Comparison of ENCODE assay signal across 23 cellular contexts in genomic region chr13:49410477-49410876, GRCh38. TPM values are rescaled to one million over a fixed set of nuclear protein-coding genes. Genes with fewer than 3 reads are reported as not detected.
DNase-seq lines count a peak whose midpoint lies in the region; ATAC-seq, FAIRE-seq and TF ChIP-seq lines count a peak whose summit lies in the region.
"Had no signal": no experiment of that assay in that cellular context is flagged by ENCODE, and none has a peak within 500 bp of the region (broad histone marks: within the 10 kb centered on the region; RNA-seq: fewer than 3 reads in every experiment).

No MANE protein-coding gene starts in this region.

- H3K36me3 ChIP-seq in MM.1S (replicated peaks; ENCODE audit: insufficient read depth, low read length) (no peaks in the 10 kb centered on the region), kidney (ENCODE audit: control insufficient read depth in 1 of 2, insufficient read depth in 2 of 2, low read length in 2 of 2) (no peaks in the 10 kb centered on the region), pancreas (no peaks in the 10 kb centered on the region)

- no peaks in the 10 kb centered on the region for H3K79me2 ChIP-seq in MM.1S (ENCODE audit: low read length)

- peak overlapping the region; percentile 22; the same call in 1 of the 2 replicates for H3K4me2 ChIP-seq in MM.1S (ENCODE audit: low read depth, low read length)

- H3K4me1 ChIP-seq in MM.1S (ENCODE audit: low read length) (0 out of 2 replicates have a peak, but pooled peaks cover 5% of the 10 kb centered on the region), kidney (ENCODE audit: control insufficient read depth in 1 of 2, insufficient read depth in 1 of 2, low read depth in 1 of 2, low read length in 2 of 2) (no peaks in the 10 kb centered on the region), pancreas (no peaks in the 10 kb centered on the region)
- H3K4me1 ChIP-seq: Caco-2 had no signal

- TF ChIP-seq CTCF in GM13976 (IDR thresholded peaks at IDR 0.05; ENCODE audit: borderline replicate concordance, control extremely low read depth, extremely low read depth, insufficient read depth, missing control alignments) (no peak), MM.1S (IDR thresholded peaks at IDR 0.05; ENCODE audit: low read length) (no peak), kidney (IDR thresholded peaks at IDR 0.05; ENCODE audit: borderline replicate concordance, extremely low read depth, insufficient read depth) (no peak), pancreas (IDR thresholded peaks at IDR 0.05) (no peak)

- no peaks in the 10 kb centered on the region for H3F3A ChIP-seq in MM.1S (ENCODE audit: insufficient read depth, low read length)

- no peak for ATAC-seq in pancreas
- ATAC-seq: CD8-positive, alpha-beta T cell; HCT116; Panc1; T-cell had no signal

- H3K4me3 ChIP-seq in MM.1S (ENCODE audit: low read length): no peak overlapping the region
- no peak overlapping the region for H3K4me3 ChIP-seq in kidney (ENCODE audit: low read length in 2 of 2)
- H3K4me3 ChIP-seq in pancreas: no peak overlapping the region

- peak; percentile 52 for FAIRE-seq in kidney (lab: Jason Lieb, UNC)
- FAIRE-seq in pancreas (lab: Jason Lieb, UNC): no peak

- no peak overlapping the region for H2AFZ ChIP-seq in MM.1S (ENCODE audit: low read length)

- intact Hi-C loops in kidney (cut with DNase I): no loop called here
- intact Hi-C loops in pancreas (cut with DNase I): no loop called here

- no peaks in the 10 kb centered on the region for H3K9me2 ChIP-seq in MM.1S (replicated peaks; ENCODE audit: insufficient read depth, low read length)

- H3K9ac ChIP-seq in MM.1S (ENCODE audit: low read length) (no peak overlapping the region), kidney (ENCODE audit: low read length in 2 of 2) (no peak overlapping the region)

- no peak overlapping the region for H3K27ac ChIP-seq in MM.1S (ENCODE audit: low read length)
- no peak overlapping the region for H3K27ac ChIP-seq in kidney (ENCODE audit: low read depth in 2 of 2, low read length in 2 of 2)
- H3K27ac ChIP-seq in pancreas: no peak overlapping the region
- H3K27ac ChIP-seq: C4-2B, RWPE1 had no signal

- H3K9me3 ChIP-seq in MM.1S (replicated peaks; ENCODE audit: insufficient read depth, low read length) (no peaks in the 10 kb centered on the region), kidney (ENCODE audit: control insufficient read depth in 1 of 2, low read length in 2 of 2) (no peaks in the 10 kb centered on the region), pancreas (no peaks in the 10 kb centered on the region)
- H3K9me3 ChIP-seq: Caco-2 had no signal

- no peaks in the 10 kb centered on the region for H4K20me1 ChIP-seq in MM.1S (ENCODE audit: insufficient read depth, low read length)

- H3K27me3 ChIP-seq in MM.1S (replicated peaks; ENCODE audit: insufficient read depth, low read length): no peaks in the 10 kb centered on the region
- H3K27me3 ChIP-seq in pancreas: no peaks in the 10 kb centered on the region

- in situ Hi-C loops in GM13976 (cut with MboI; ENCODE audit: low sequenced_read_pairs, unreplicated experiment): no loop called here

- DNase-seq in GM13976 (ENCODE audit: low spot score): peak; percentile 24
- peak; percentile 7 for DNase-seq in MM.1S
- DNase-seq in kidney: no peak
- no peak for DNase-seq in NCI-H1092 (lab: John Stamatoyannopoulos, UW)
- DNase-seq in MV-4-11 (lab: John Stamatoyannopoulos, UW): no peak
- DNase-seq in pancreas: no peak
- no peak for DNase-seq in GDM1 (lab: John Stamatoyannopoulos, UW)
- DNase-seq: Caco-2; CD8-positive, alpha-beta T cell; DMS 273 treated with DMSO at 0.1 percent for 48 hours; DMS79; EL; NCI-H1105 treated with DMSO at 0.1 percent for 48 hours; NCI-H146; NCI-H2029; NCI-H2227 treated with DMSO at 0.1 percent for 48 hours; NCI-H526 treated with DMSO at 0.1 percent for 48 hours; SHP77; T-cell had no signal

RNA-seq across cellular contexts. Expression of gene CAB39L, which starts 33.4 kb away (rescaled TPM):
- total RNA-seq in kidney (16.0 TPM), pancreas (1 to 10 TPM; 4.1 to 8.4 (median 5.0) TPM)
- polyA plus RNA-seq in kidney (ENCODE audit: insufficient read depth, low read depth, low replicate concordance) (11.0 TPM), pancreas (1 to 10 TPM; 2.7 to 7.2 TPM)

RNA-seq across cellular contexts. Expression of gene SETDB2, which starts 33.6 kb away (rescaled TPM):
- total RNA-seq in kidney: 15.1 TPM
- 5.7 TPM for polyA plus RNA-seq in kidney (ENCODE audit: insufficient read depth, low read depth, low replicate concordance)
- 1 to 10 TPM; 5.1 to 8.9 (median 6.6) TPM for total RNA-seq in pancreas
- polyA plus RNA-seq in pancreas: 1 to 10 TPM; 3.1 to 5.1 TPM

Comparison
In these comparisons a context has a peak if more than half of its experiments do, and no peak if none do; other contexts are left out.
1. DNase-seq: peak in GM13976 (single experiment) and MM.1S (single experiment); none in kidney (single experiment), NCI-H1092 (single experiment), MV-4-11 (single experiment), pancreas (0 of 6) and GDM1 (single experiment).